In genomic region chr5:139854953-139855352, GRCh38 we compare ENCODE assay signal across 15 cellular contexts. TPM values are rescaled to one million over a fixed set of nuclear protein-coding genes. Genes with fewer than 3 reads are reported as not detected.
DNase-seq lines count a peak whose midpoint lies in the region; ATAC-seq and TF ChIP-seq lines count a peak whose summit lies in the region.
"Had no signal": no experiment of that assay in that cellular context is flagged by ENCODE, and none has a peak within 500 bp of the region (broad histone marks: within the 10 kb centered on the region; RNA-seq: fewer than 3 reads in every experiment).

No MANE protein-coding gene starts in this region.

- H3K36me3 Mint-ChIP-seq in CD14-positive monocyte: no peaks in the 10 kb centered on the region
- no peaks in the 10 kb centered on the region for H3K36me3 Mint-ChIP-seq in chondrocyte (ENCODE audit: low read depth)
- H3K36me3 Mint-ChIP-seq: CD4-positive, CD25-positive, alpha-beta regulatory T cell; CD8-positive, alpha-beta T cell had no signal

- H3K27ac ChIP-seq in neuronal stem cell (replicated peaks; ENCODE audit: low read length): no peak overlapping the region
- no peak overlapping the region for H3K27ac ChIP-seq in upper lobe of right lung
- H3K27ac ChIP-seq: GM23248 had no signal

- TF ChIP-seq CTCF in CD14-positive monocyte (IDR thresholded peaks at IDR 0.05) (no peak), chondrocyte (IDR thresholded peaks at IDR 0.05) (no peak), upper lobe of right lung (IDR thresholded peaks at IDR 0.05) (no peak)

- no peak overlapping the region for H4K91ac ChIP-seq in neuronal stem cell (ENCODE audit: low read depth, low read length, poor library complexity)

- no peak overlapping the region for H3K14ac ChIP-seq in neuronal stem cell (ENCODE audit: low read length)

- no peak overlapping the region for H4K8ac ChIP-seq in neuronal stem cell (ENCODE audit: low read depth, low read length)

- no peak overlapping the region for H3K18ac ChIP-seq in neuronal stem cell (ENCODE audit: low read length)

- H3K27ac Mint-ChIP-seq in CD14-positive monocyte (peak overlapping the region in 1 of 7 donors; percentile 27), chondrocyte (ENCODE audit: unreplicated experiment) (no peak overlapping the region)
- H3K27ac Mint-ChIP-seq: CD4-positive, CD25-positive, alpha-beta regulatory T cell; CD8-positive, alpha-beta T cell had no signal

- H3K4me1 Mint-ChIP-seq in CD14-positive monocyte (no peaks in the 10 kb centered on the region), chondrocyte (ENCODE audit: low read depth) (no peaks in the 10 kb centered on the region)
- H3K4me1 Mint-ChIP-seq: CD4-positive, CD25-positive, alpha-beta regulatory T cell had no signal

- H3K9ac ChIP-seq in neuronal stem cell (ENCODE audit: low read depth, low read length, poor library complexity): peak overlapping the region; percentile 24
- H3K9ac ChIP-seq: GM23248 had no signal

- H3K27me3 Mint-ChIP-seq in CD14-positive monocyte (ENCODE audit: low read depth in 3 of 3): peaks cover 2 to 10% (median 9%) of the 10 kb centered on the region in 3 donors
- peaks cover 23% of the 10 kb centered on the region for H3K27me3 Mint-ChIP-seq in chondrocyte (ENCODE audit: low read depth)

- H2BK12ac ChIP-seq in neuronal stem cell (ENCODE audit: low read length): no peak overlapping the region

- intact Hi-C loops in CD14-positive monocyte (cut with micrococcal nuclease): no loop called here
- intact Hi-C loops in upper lobe of right lung (cut with DNase I): no loop called here

- H3K23ac ChIP-seq in neuronal stem cell (ENCODE audit: low read depth, low read length, poor library complexity): no peak overlapping the region

- WGBS in neuronal stem cell (ENCODE audit: extremely low coverage in 2 of 2, insufficient read length in 2 of 2, insufficient replicate concordance in 1 of 2), 2 donors: no CpG with 5 or more reads among the region's 5 CpGs

- H2BK120ac ChIP-seq in neuronal stem cell (ENCODE audit: low read depth, low read length): no peak overlapping the region

- H3K4me1 ChIP-seq in neuronal stem cell (ENCODE audit: control insufficient read depth in 2 of 2, insufficient read depth in 1 of 2, low read depth in 1 of 2, low read length in 2 of 2) (no peaks in the 10 kb centered on the region), upper lobe of right lung (no peaks in the 10 kb centered on the region)
- H3K4me1 ChIP-seq: Caco-2 had no signal

- no peaks in the 10 kb centered on the region for H3K9me3 Mint-ChIP-seq in CD14-positive monocyte
- no peaks in the 10 kb centered on the region for H3K9me3 Mint-ChIP-seq in chondrocyte (ENCODE audit: low read depth)
- H3K9me3 Mint-ChIP-seq: CD4-positive, CD25-positive, alpha-beta regulatory T cell; CD8-positive, alpha-beta T cell had no signal

- no peak for ATAC-seq in upper lobe of right lung
- ATAC-seq: CD8-positive, alpha-beta T cell had no signal

- H2AFZ ChIP-seq in neuronal stem cell (ENCODE audit: low read length): no peak overlapping the region
- H2AFZ ChIP-seq: GM23248 had no signal

- H3K9me3 ChIP-seq in neuronal stem cell (replicated peaks in 1 of 2; ENCODE audit: control insufficient read depth in 2 of 2, insufficient read depth in 1 of 2, low read depth in 1 of 2, low read length in 2 of 2) (no peaks in the 10 kb centered on the region), upper lobe of right lung (no peaks in the 10 kb centered on the region)
- H3K9me3 ChIP-seq: Caco-2 had no signal

- H2BK15ac ChIP-seq in neuronal stem cell (ENCODE audit: low read length): no peak overlapping the region

- no peak overlapping the region for H3K4me2 ChIP-seq in neuronal stem cell (ENCODE audit: insufficient read depth, low read length, poor library complexity, severe bottlenecking)

- H2AK5ac ChIP-seq in neuronal stem cell (ENCODE audit: low read depth, low read length): no peak overlapping the region

- H2BK5ac ChIP-seq in neuronal stem cell (ENCODE audit: low read length): no peak overlapping the region

- H3K4me3 Mint-ChIP-seq in CD14-positive monocyte (no peak overlapping the region), chondrocyte (ENCODE audit: unreplicated experiment) (no peak overlapping the region)
- H3K4me3 Mint-ChIP-seq: CD4-positive, CD25-positive, alpha-beta regulatory T cell; CD8-positive, alpha-beta T cell had no signal

- H3K36me3 ChIP-seq in neuronal stem cell (replicated peaks in 1 of 2; ENCODE audit: control insufficient read depth in 2 of 2, insufficient read depth in 2 of 2, low read length in 2 of 2) (no peaks in the 10 kb centered on the region), upper lobe of right lung (no peaks in the 10 kb centered on the region)

- DNase-seq in CD14-positive monocyte (ENCODE audit: low spot score) (peak; percentile 9), chondrocyte (ENCODE audit: low spot score) (peak; percentile 56), neuronal stem cell (ENCODE audit: low spot score) (no peak), upper lobe of right lung (peak; percentile 48), activated gamma-delta T cell treated with Interleukin-2 at 50 U/mL for 16 hours (no peak), T-helper 9 cell (no peak)
- DNase-seq: C1 segment of cervical spinal cord; Caco-2; CD4-positive, CD25-positive, alpha-beta regulatory T cell; CD8-positive, alpha-beta T cell; DMS153; DND-41; GM23248; H7; HCEC 1CT had no signal

- H3K27me3 ChIP-seq in neuronal stem cell (ENCODE audit: control insufficient read depth in 3 of 3, insufficient read depth in 3 of 3, low read depth in 1 of 3, low read length in 3 of 3) (peaks cover 0 to 82% (median 13%) of the 10 kb centered on the region in 3 experiments), upper lobe of right lung (peaks cover 4% of the 10 kb centered on the region)

- H3K4me3 ChIP-seq in neuronal stem cell (ENCODE audit: low read length in 2 of 2): no peak overlapping the region
- H3K4me3 ChIP-seq in upper lobe of right lung: no peak overlapping the region
- H3K4me3 ChIP-seq: GM23248 had no signal

- no peaks in the 10 kb centered on the region for H3K79me1 ChIP-seq in neuronal stem cell (ENCODE audit: low read depth, low read length)

- H3K4ac ChIP-seq in neuronal stem cell (ENCODE audit: low read length): no peak overlapping the region

RNA-seq across cellular contexts. Expression of gene PSD2, which starts 59.3 kb away (rescaled TPM):
- not detected for polyA plus RNA-seq in CD14-positive monocyte
- total RNA-seq in chondrocyte (0.47 to 1.5 TPM (median 0.82 TPM) in 3 replicates), upper lobe of right lung (not detected)
- 0.92 TPM for polyA plus RNA-seq in neuronal stem cell (2013, experiment 1 of 2)
- 0.93 TPM for polyA plus RNA-seq in neuronal stem cell (2013, experiment 2 of 2)
- total RNA-seq: CD4-positive, CD25-positive, alpha-beta regulatory T cell had no signal
- polyA plus RNA-seq: CD4-positive, CD25-positive, alpha-beta regulatory T cell; GM23248 had no signal

Comparison
In these comparisons a context has a peak if more than half of its experiments do, and no peak if none do; other contexts are left out.
1. DNase-seq: peak in CD14-positive monocyte (single experiment), chondrocyte (single experiment) and upper lobe of right lung (single experiment); none in neuronal stem cell (single experiment), activated gamma-delta T cell treated with Interleukin-2 at 50 U/mL for 16 hours (single experiment) and T-helper 9 cell (single experiment).